Comparison of ENCODE assay signal across 8 cellular contexts in the genomic region with DNA sequence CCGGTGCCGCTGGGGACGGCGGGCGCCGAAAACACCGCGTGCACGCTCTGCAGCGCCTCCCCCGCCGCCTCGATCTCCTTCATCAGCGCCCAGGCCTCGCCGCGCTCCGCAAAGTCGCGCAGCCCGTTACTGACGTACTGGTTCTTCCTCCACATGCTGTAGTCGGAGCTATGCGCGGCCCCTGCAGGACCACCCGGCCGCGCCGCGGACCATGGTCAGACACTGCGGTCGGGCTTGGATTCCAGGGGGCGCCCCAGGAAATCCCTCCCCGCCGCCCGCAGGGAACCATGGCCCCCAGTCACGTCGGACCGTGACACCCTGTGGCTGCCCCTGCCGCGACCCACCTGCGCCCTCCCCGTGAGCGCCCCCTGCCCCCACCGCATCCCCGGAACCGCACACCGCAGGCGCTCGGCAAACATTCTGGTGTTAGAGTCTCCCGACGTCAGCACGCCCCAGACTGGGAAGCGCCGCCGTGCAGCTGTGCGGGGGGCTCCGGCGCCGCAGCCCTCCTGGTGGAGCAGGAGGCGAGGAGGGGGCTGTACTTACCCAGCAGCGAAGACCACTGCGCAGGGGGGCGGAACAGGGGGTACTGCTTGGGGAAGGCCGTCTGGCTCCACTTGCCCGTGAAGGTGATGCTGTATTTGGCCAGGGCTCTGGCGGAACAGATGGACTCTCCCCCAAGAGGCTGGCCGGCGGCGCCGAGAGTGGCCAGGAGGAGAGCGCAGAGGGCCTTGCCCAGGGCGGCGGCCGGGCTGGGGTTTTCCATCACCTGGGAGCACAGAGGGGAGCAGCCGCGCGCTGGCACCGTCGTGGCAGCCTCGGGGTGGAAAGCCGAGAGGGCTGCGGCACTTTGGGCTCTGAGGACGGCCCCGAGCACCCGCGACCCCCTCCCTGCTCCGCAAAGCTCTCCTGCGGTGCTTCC. TPM values are rescaled to one million over a fixed set of nuclear protein-coding genes. Genes with fewer than 3 reads are reported as not detected.
DNase-seq lines count a peak whose midpoint lies in the region; ATAC-seq and TF ChIP-seq lines count a peak whose summit lies in the region.

No MANE protein-coding gene starts in this region.

- ATAC-seq in naive B cell (ENCODE audit: low read depth in 2 of 2) (peak; percentile 48), HG03342 (IDR thresholded peaks at IDR 0.05; ENCODE audit: unreplicated experiment) (no peak)

- peaks cover 0 to 46% (median 31%) of the 10 kb centered on the region in 4 donors for H3K4me1 ChIP-seq in tibial artery

- no peaks in the 10 kb centered on the region for H3K36me3 ChIP-seq in tibial artery

- DNase-seq in CD14-positive monocyte (ENCODE audit: low spot score) = peak; percentile 46
- DNase-seq in activated CD4-positive, CD25-positive, alpha-beta regulatory T cell treated with anti-CD3 and anti-CD28 coated beads, Interleukin-2, amount 50 U/mL, for 72 hours = peak; percentile 57
- peak; percentile 50 for DNase-seq in effector CD4-positive, alpha-beta T cell
- peak; percentile 63 for DNase-seq in naive B cell
- peak; percentile 25 to 68 for DNase-seq in tibial artery
- no peak for DNase-seq in pons (ENCODE audit: low spot score)
- DNase-seq in NOMO-1 treated with DMSO at 0.1 percent for 48 hours (lab: John Stamatoyannopoulos, UW; ENCODE audit: unreplicated experiment) = no peak

- TF ChIP-seq CTCF in CD14-positive monocyte (IDR thresholded peaks at IDR 0.05) (no peak), tibial artery (IDR thresholded peaks at IDR 0.05) (no peak)

- peak overlapping the region; percentile 27 to 38 for H3K27ac ChIP-seq in tibial artery

- H3K9me3 Mint-ChIP-seq in CD14-positive monocyte (peaks cover 0 to 15% (median 2%) of the 10 kb centered on the region in 7 donors), naive B cell (peaks cover 0 to 2% (median 0%) of the 10 kb centered on the region in 7 donors)

- H3K4me3 Mint-ChIP-seq in CD14-positive monocyte (peak overlapping the region; percentile 74 to 91), naive B cell (peak overlapping the region; percentile 78 to 90 (median 81))

- H3K27me3 Mint-ChIP-seq in CD14-positive monocyte (ENCODE audit: low read depth in 3 of 3) (peaks cover 47 to 75% (median 72%) of the 10 kb centered on the region in 3 donors), naive B cell (peaks cover 5 to 24% (median 8%) of the 10 kb centered on the region in 3 donors)

- H3K4me1 Mint-ChIP-seq in CD14-positive monocyte (peaks cover 22% of the 10 kb centered on the region), naive B cell (peaks cover 24 to 27% (median 24%) of the 10 kb centered on the region in 3 donors)

- H3K27me3 ChIP-seq in tibial artery = peaks cover 0 to 41% of the 10 kb centered on the region in 2 donors

- H3K27ac Mint-ChIP-seq in CD14-positive monocyte = peak overlapping the region in 1 of 7 donors; percentile 30
- peak overlapping the region in 4 of 6 donors; percentile 78 to 90 (median 86) for H3K27ac Mint-ChIP-seq in naive B cell

- peak overlapping the region; percentile 22 to 42 for H3K4me3 ChIP-seq in tibial artery

- intact Hi-C loops in CD14-positive monocyte (cut with micrococcal nuclease) = loop anchor here in 1 of 2 donors (5.0 kb wide), 1 partner anchor 39 kb away; no protein-coding TSS in a partner anchor
- intact Hi-C loops in tibial artery (cut with DNase I; ENCODE audit: low total_unique reads) = no loop called here

- no peaks in the 10 kb centered on the region for H3K9me3 ChIP-seq in tibial artery

- H3K36me3 Mint-ChIP-seq in CD14-positive monocyte = peaks cover 2 to 11% of the 10 kb centered on the region in 2 donors
- no peaks in the 10 kb centered on the region for H3K36me3 Mint-ChIP-seq in naive B cell

RNA-seq across cellular contexts. Expression of a gene that starts 0.8 kb away (rescaled TPM):
- polyA plus RNA-seq in CD14-positive monocyte = under 1 TPM; 0.74 to 0.90 TPM
- 1 to 10 TPM in 5 of 6 donors, under 1 TPM in 1; 0.56 to 4.1 (median 1.5) TPM for polyA plus RNA-seq in naive B cell (ENCODE audit: low read depth in 6 of 6)

RNA-seq across cellular contexts. Expression of a gene that starts 58.2 kb away (rescaled TPM):
- polyA plus RNA-seq in CD14-positive monocyte = under 1 TPM in 1 of 2 donors, not detected in 1; 0.17 TPM
- polyA plus RNA-seq in naive B cell (ENCODE audit: low read depth in 6 of 6) = 10 to 100 TPM in 1 of 6 donors, 1 to 10 TPM in 4, under 1 TPM in 1; 0.79 to 11.6 (median 2.0) TPM

Comparison
In these comparisons a context has a peak if more than half of its experiments do, and no peak if none do; other contexts are left out.
1. DNase-seq: peak in CD14-positive monocyte (single experiment), activated CD4-positive, CD25-positive, alpha-beta regulatory T cell treated with anti-CD3 and anti-CD28 coated beads, Interleukin-2, amount 50 U/mL, for 72 hours (single experiment), effector CD4-positive, alpha-beta T cell (single experiment), naive B cell (single experiment) and tibial artery (2 of 2); none in pons (single experiment) and NOMO-1 treated with DMSO at 0.1 percent for 48 hours (single experiment).